Comparison of ENCODE assay signal across 4 cellular contexts in the genomic region with DNA sequence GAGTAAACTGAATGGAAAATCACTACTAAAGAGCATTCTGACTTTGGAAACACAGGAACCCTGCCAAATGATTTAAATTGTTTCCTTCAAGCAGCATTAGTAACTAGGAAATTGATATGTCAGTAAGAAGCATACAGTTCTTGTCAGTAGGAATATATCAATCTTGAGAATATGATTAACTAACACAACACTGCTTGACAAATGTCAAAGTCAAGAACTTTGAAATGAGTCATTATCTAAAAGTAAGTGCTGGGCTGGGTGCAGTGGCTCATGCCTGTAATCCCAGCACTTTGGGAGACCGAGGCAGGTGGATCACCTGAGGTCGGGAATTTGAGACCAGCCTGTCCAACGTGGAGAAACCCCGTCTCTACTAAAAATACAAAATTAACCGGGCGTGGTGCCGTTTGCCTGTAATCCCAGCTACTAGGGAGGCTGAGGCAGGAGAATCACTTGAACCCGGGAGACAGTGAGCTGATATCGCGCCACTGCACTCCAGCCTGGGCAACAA. TPM values are rescaled to one million over a fixed set of nuclear protein-coding genes. Genes with fewer than 3 reads are reported as not detected.
"Had no signal": no experiment of that assay in that cellular context is flagged by ENCODE, and none has a peak within 500 bp of the region (broad histone marks: within the 10 kb centered on the region; RNA-seq: fewer than 3 reads in every experiment).

No MANE protein-coding gene starts in this region.

RNA-seq across cellular contexts. Expression of a gene that starts 7.0 kb away (rescaled TPM):
- total RNA-seq: GM23338, H1, H9, HT-29 had no signal
- polyA plus RNA-seq: GM23338, H1 had no signal
